In genomic region chr12:112005419-112006395, GRCh38 we compare ENCODE assay signal across 8 cellular contexts. TPM values are rescaled to one million over a fixed set of nuclear protein-coding genes. Genes with fewer than 3 reads are reported as not detected.
DNase-seq lines count a peak whose midpoint lies in the region; ATAC-seq, FAIRE-seq and TF ChIP-seq lines count a peak whose summit lies in the region.

No MANE protein-coding gene starts in this region.

- intact Hi-C loops in K562 (cut with micrococcal nuclease): no loop called here
- intact Hi-C loops in left lung (cut with DNase I): no loop called here

- ATAC-seq in K562: peak; percentile 88
- peak; percentile 92 for ATAC-seq in left lung
- ATAC-seq in HG02798 (IDR thresholded peaks at IDR 0.05; ENCODE audit: poor library complexity, unreplicated experiment): no peak
- ATAC-seq in HG02571 (IDR thresholded peaks at IDR 0.05; ENCODE audit: unreplicated experiment): no peak
- ATAC-seq in GM19328 (IDR thresholded peaks at IDR 0.05; ENCODE audit: unreplicated experiment): no peak

- TF ChIP-seq RAD21 in K562 (CRISPR knock-in tag; conservative IDR thresholded peaks at IDR 0.05 in 1 of 2, IDR thresholded peaks at IDR 0.05 in 1 of 2): no peak

- WGBS in K562 (ENCODE audit: insufficient coverage, low coverage, missing lambda C conversion rate): 12% methylated on average over 6 of the region's 6 CpGs

- no peaks in the 10 kb centered on the region for H3K9me1 ChIP-seq in K562 (ENCODE audit: control insufficient read depth, insufficient read depth, low read length)

- peak overlapping the region; percentile 28 for H3K4me3 ChIP-seq in K562
- H3K4me3 ChIP-seq in left lung: peak overlapping the region; percentile 1 to 6

- no peak for TF ChIP-seq CTCF in K562 (IDR thresholded peaks at IDR 0.05 in 2 of 3, conservative IDR thresholded peaks at IDR 0.05 in 1 of 3; ENCODE audit: insufficient read depth in 2 of 3, low read depth in 1 of 3, low read length in 3 of 3)
- no peak for TF ChIP-seq CTCF in left lung (IDR thresholded peaks at IDR 0.05)

- POLR2A ChIA-PET in K562 (lab: Yijun Ruan, JAX): interaction anchor here (1.4 kb wide), 1 partner anchor 9 kb away, joined by 5 read pairs; no protein-coding TSS in a partner anchor

- no TSS peak for BruUV-seq in K562 (replicated peaks; lab: Mats Ljungman, UMichigan)

- FAIRE-seq in K562 (lab: Jason Lieb, UNC): peak; percentile 89

- peaks cover 18 to 25% of the 10 kb centered on the region in 2 experiments; a peak in 4 of 5 replicates for H3K4me1 ChIP-seq in K562 (replicated peaks in 1 of 2; ENCODE audit: control insufficient read depth in 2 of 2, insufficient read depth in 2 of 2, low read length in 2 of 2)
- H3K4me1 ChIP-seq in left lung: peaks cover 5 to 17% of the 10 kb centered on the region in 2 donors

- H2AFZ ChIP-seq in K562 (ENCODE audit: low read depth, low read length): peak overlapping the region; percentile 83

- H4K20me1 ChIP-seq in K562 (replicated peaks; ENCODE audit: control insufficient read depth, insufficient read depth, low read length): no peaks in the 10 kb centered on the region

- in situ Hi-C loops in K562 (cut with MboI): loop anchor here (5.0 kb wide), 1 partner anchor 53 kb away; no protein-coding TSS in a partner anchor

- H3K9me3 ChIP-seq in K562 (replicated peaks; ENCODE audit: control insufficient read depth, insufficient read depth, low read depth, low read length) (no peaks in the 10 kb centered on the region), left lung (no peaks in the 10 kb centered on the region)

- CTCF ChIA-PET in K562 (lab: Yijun Ruan, JAX; ENCODE audit: low intra/inter-chr PET ratio): no interaction called here

- TF ChIP-seq POLR2A in K562 (conservative IDR thresholded peaks at IDR 0.05): peak; percentile 63

- H3K27ac ChIP-seq in K562 (ENCODE audit: extremely low read depth, low read depth, low read length) (peak overlapping the region; percentile 66), left lung (peak overlapping the region; percentile 14 to 21)

- H3K4me2 ChIP-seq in K562 (ENCODE audit: insufficient read depth, low read length): peak overlapping the region; percentile 80

- TF ChIP-seq EP300 in K562 (IDR thresholded peaks at IDR 0.05; ENCODE audit: low read length): no peak

- H3K27me3 ChIP-seq in K562 (ENCODE audit: control insufficient read depth in 2 of 2, insufficient read depth in 2 of 2, low read length in 2 of 2) (no peaks in the 10 kb centered on the region), left lung (no peaks in the 10 kb centered on the region)

- peaks cover 7% of the 10 kb centered on the region; the same call in 1 of the 3 replicates for H3K36me3 ChIP-seq in K562 (ENCODE audit: control insufficient read depth, insufficient read depth, low read length)
- H3K36me3 ChIP-seq in left lung: no peaks in the 10 kb centered on the region

- peaks cover 23% of the 10 kb centered on the region for H3K79me2 ChIP-seq in K562 (ENCODE audit: control insufficient read depth, insufficient read depth, low read length)

- DNase-seq in CD1c-positive myeloid dendritic cell (ENCODE audit: extremely low spot score) (peak; percentile 10), HuH-7.5 (ENCODE audit: low spot score) (peak; percentile 43), K562 (ENCODE audit: extremely low read depth in 1 of 4, low spot score in 3 of 4) (peak; percentile 58 to 78 (median 66)), left lung (peak in 1 of 2 donors; percentile 69), DMS79 treated with DMSO at 0.1 percent for 48 hours (lab: John Stamatoyannopoulos, UW) (no peak)

- peak overlapping the region; percentile 70 to 84; a peak in 3 of 4 replicates for H3K9ac ChIP-seq in K562 (ENCODE audit: insufficient read depth in 1 of 2, low read depth in 2 of 2, low read length in 2 of 2)

TF ChIP-seq in K562, 482 proteins besides CTCF, POLR2A, EP300 and RAD21 (continues in another document):
- TF ChIP-seq TRIM24 (IDR thresholded peaks at IDR 0.05) (peak in 1 of 2 experiments; percentile 10; a peak in 1 of 4 replicates), CREB3L1 (IDR thresholded peaks at IDR 0.05; ENCODE audit: borderline replicate concordance, low read depth) (0 out of 2 replicates have a peak, but pooled peaks have one; percentile 23), TFAM (CRISPR knock-in tag; conservative IDR thresholded peaks at IDR 0.05) (no peak), C11orf30 (IDR thresholded peaks at IDR 0.05; ENCODE audit: low read depth) (peak; percentile 97), SP2 (IDR thresholded peaks at IDR 0.05; ENCODE audit: extremely low read depth, low read depth, low read length, poor library complexity, severe bottlenecking) (no peak), ZC3H8 (IDR thresholded peaks at IDR 0.05) (peak; percentile 23; the same call in 1 of the 2 replicates), THRAP3 (IDR thresholded peaks at IDR 0.05; ENCODE audit: borderline replicate concordance) (peak; percentile 24; the same call in 1 of the 2 replicates), ID3 (CRISPR knock-in tag; IDR thresholded peaks at IDR 0.05) (no peak), ID3 (tag; IDR thresholded peaks at IDR 0.05) (peak; percentile 53; the same call in 1 of the 2 replicates), JUN (IDR thresholded peaks at IDR 0.05; ENCODE audit: borderline replicate concordance, low read depth, low read length) (peak; percentile 60), JUN (CRISPR knock-in tag; IDR thresholded peaks at IDR 0.05; ENCODE audit: borderline replicate concordance) (no peak), SREBF1 (IDR thresholded peaks at IDR 0.05; ENCODE audit: borderline replicate concordance, low read depth, low read length) (no peak), ZBTB17 (CRISPR knock-in tag; IDR thresholded peaks at IDR 0.05) (no peak), NCOA6 (IDR thresholded peaks at IDR 0.05) (no peak), MCM5 (IDR thresholded peaks at IDR 0.05; ENCODE audit: low read depth) (0 out of 2 replicates have a peak, but pooled peaks have one; percentile 84), ZNF79 (CRISPR knock-in tag; IDR thresholded peaks at IDR 0.05; ENCODE audit: low read depth) (no peak), ZNF780A (CRISPR knock-in tag; IDR thresholded peaks at IDR 0.05) (no peak)

RNA-seq across cellular contexts. Expression of gene TMEM116, which starts 7.3 kb away (rescaled TPM):
- total RNA-seq in K562 (2011; cell fraction: chromatin; rRNA removed; ENCODE audit: low replicate concordance): 107 and 160 TPM in 2 replicates
- total RNA-seq in K562 (2011; cell fraction: nucleolus; rRNA removed): 75.5 and 75.9 TPM in 2 replicates
- total RNA-seq in K562 (2011; cell fraction: nucleoplasm; rRNA removed): 121 and 154 TPM in 2 replicates
- total RNA-seq in K562 (2014; rRNA removed): 5.2 and 10.0 TPM in 2 replicates
- total RNA-seq in K562 (2014; rRNA removed; fragmentation: Illumina TruSeq; extraction: Trizol): 14.2 and 15.6 TPM in 2 replicates
- 9.0 and 10.7 TPM in 2 replicates for total RNA-seq in K562 (2015; rRNA removed; fragmentation: Illumina TruSeq; extraction: Trizol)
- 10.8 and 11.1 TPM in 2 replicates for total RNA-seq in K562 (2021)
- polyA plus RNA-seq in K562 (2011; rRNA removed): 78.6 and 98.3 TPM in 2 replicates
- 41.1 and 95.9 TPM in 2 replicates for polyA plus RNA-seq in K562 (2011; cell fraction: cytosol; rRNA removed)
- 61.9 and 123 TPM in 2 replicates for polyA plus RNA-seq in K562 (2011; cell fraction: nucleus; rRNA removed)
- polyA plus RNA-seq in K562 (2012): 12.9 and 20.1 TPM in 2 replicates
- 13.9 and 14.4 TPM in 2 replicates for polyA plus RNA-seq in K562 (2014; fragmentation: Illumina TruSeq; extraction: Trizol)
- polyA plus RNA-seq in K562 (2014; fragmentation: Nextera tagmentation; extraction: Ambion mirVana): 10 to 100 TPM; 19.2 to 22.9 TPM
- polyA plus RNA-seq in K562 (2014; rRNA removed): 12.7 and 16.3 TPM in 2 replicates
- 44.7 and 67.7 TPM in 2 replicates for polyA minus RNA-seq in K562 (2011; rRNA and poly(A)+ RNA removed)
- 15.4 and 22.0 TPM in 2 replicates for polyA minus RNA-seq in K562 (2011; cell fraction: cytosol; rRNA and poly(A)+ RNA removed)
- polyA minus RNA-seq in K562 (2011; cell fraction: nucleus; rRNA and poly(A)+ RNA removed): 23.4 and 62.4 TPM in 2 replicates
- total RNA-seq in left lung: 10 to 100 TPM; 19.8 to 24.6 TPM

RNA-seq across cellular contexts. Expression of gene ERP29, which starts 7.5 kb away (rescaled TPM):
- total RNA-seq in K562 (2011; cell fraction: chromatin; rRNA removed; ENCODE audit: low replicate concordance): 69.6 and 72.2 TPM in 2 replicates
- total RNA-seq in K562 (2011; cell fraction: nucleolus; rRNA removed): 118 and 126 TPM in 2 replicates
- 117 and 135 TPM in 2 replicates for total RNA-seq in K562 (2011; cell fraction: nucleoplasm; rRNA removed)
- 58.6 and 60.7 TPM in 2 replicates for total RNA-seq in K562 (2014; rRNA removed)
- total RNA-seq in K562 (2014; rRNA removed; fragmentation: Illumina TruSeq; extraction: Trizol): 112 and 113 TPM in 2 replicates
- total RNA-seq in K562 (2015; rRNA removed; fragmentation: Illumina TruSeq; extraction: Trizol): 133 TPM in 2 replicates
- total RNA-seq in K562 (2021): 82.3 and 97.5 TPM in 2 replicates
- 111 and 129 TPM in 2 replicates for polyA plus RNA-seq in K562 (2011; rRNA removed)
- polyA plus RNA-seq in K562 (2011; cell fraction: cytosol; rRNA removed): 56.1 and 102 TPM in 2 replicates
- polyA plus RNA-seq in K562 (2011; cell fraction: nucleus; rRNA removed): 32.9 and 55.8 TPM in 2 replicates
- polyA plus RNA-seq in K562 (2012): 139 and 228 TPM in 2 replicates
- polyA plus RNA-seq in K562 (2014; fragmentation: Illumina TruSeq; extraction: Trizol): 106 and 110 TPM in 2 replicates
- 100 to 1,000 TPM in 1 of 2 experiments, 10 to 100 TPM in 1; 42.4 to 146 TPM for polyA plus RNA-seq in K562 (2014; fragmentation: Nextera tagmentation; extraction: Ambion mirVana)
- 136 and 137 TPM in 2 replicates for polyA plus RNA-seq in K562 (2014; rRNA removed)
- 46.1 and 59.2 TPM in 2 replicates for polyA minus RNA-seq in K562 (2011; rRNA and poly(A)+ RNA removed)
- polyA minus RNA-seq in K562 (2011; cell fraction: cytosol; rRNA and poly(A)+ RNA removed): 25.2 and 32.2 TPM in 2 replicates
- 10.2 and 19.7 TPM in 2 replicates for polyA minus RNA-seq in K562 (2011; cell fraction: nucleus; rRNA and poly(A)+ RNA removed)
- total RNA-seq in left lung: 100 to 1,000 TPM; 134 to 152 TPM

Comparison
In these comparisons a context has a peak if more than half of its experiments do, and no peak if none do; other contexts are left out.
1. ATAC-seq: peak in K562 (single experiment) and left lung (single experiment); none in HG02798 (single experiment), HG02571 (single experiment) and GM19328 (single experiment).